In the genomic region with DNA sequence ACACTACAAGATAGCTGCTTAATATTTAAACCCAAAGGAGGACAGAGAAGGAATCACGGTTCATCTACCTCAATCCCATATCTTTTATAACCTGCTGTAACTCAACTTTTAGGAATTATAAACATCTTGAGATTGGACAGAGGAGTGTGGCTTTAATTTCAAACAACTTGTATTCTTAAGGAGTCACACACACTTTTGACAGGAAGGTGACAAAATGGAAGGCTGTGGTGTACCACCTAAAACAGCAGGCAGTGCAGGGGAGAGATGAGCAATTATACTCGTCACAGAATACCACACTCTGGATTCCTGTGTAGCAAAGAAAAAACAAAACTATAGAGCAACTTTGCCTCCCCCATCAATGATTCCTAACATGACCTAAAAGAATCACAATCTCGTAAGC, we compare ENCODE assay signal across 8 cellular contexts.
DNase-seq lines count a peak whose midpoint lies in the region; ATAC-seq and TF ChIP-seq lines count a peak whose summit lies in the region.

No MANE protein-coding gene starts in this region.

- no peaks in the 10 kb centered on the region for H3K27me3 ChIP-seq in CD8-positive, alpha-beta T cell (ENCODE audit: insufficient read depth, low read length)

- POLR2A ChIA-PET in CD8-positive, alpha-beta T cell (lab: Charles Lee) = no interaction called here

- CTCF ChIA-PET in CD8-positive, alpha-beta T cell (lab: Charles Lee) = interaction anchor here (0.7 kb wide), 1 partner anchor 1169 kb away, joined by 4 read pairs; no protein-coding TSS in a partner anchor

- peak overlapping the region; percentile 25 for H3K27ac ChIP-seq in CD8-positive, alpha-beta T cell (ENCODE audit: low read depth, low read length)

- no peaks in the 10 kb centered on the region for H3K9me3 Mint-ChIP-seq in CD8-positive, alpha-beta T cell
- H3K9me3 Mint-ChIP-seq in chondrocyte (ENCODE audit: low read depth) = peaks cover 11% of the 10 kb centered on the region

- peak overlapping the region; percentile 92 for H3K27ac Mint-ChIP-seq in CD8-positive, alpha-beta T cell
- H3K27ac Mint-ChIP-seq in chondrocyte (ENCODE audit: unreplicated experiment) = peak overlapping the region; percentile 45

- H3K36me3 ChIP-seq in CD8-positive, alpha-beta T cell (ENCODE audit: insufficient read depth, low read length) = no peaks in the 10 kb centered on the region

- peaks cover 5% of the 10 kb centered on the region for H3K36me3 Mint-ChIP-seq in CD8-positive, alpha-beta T cell
- H3K36me3 Mint-ChIP-seq in chondrocyte (ENCODE audit: low read depth) = no peaks in the 10 kb centered on the region

- no peak overlapping the region for H3K4me3 ChIP-seq in CD8-positive, alpha-beta T cell (ENCODE audit: low read depth, low read length)

- peaks cover 81% of the 10 kb centered on the region for H3K4me1 Mint-ChIP-seq in CD8-positive, alpha-beta T cell (ENCODE audit: low read depth)
- H3K4me1 Mint-ChIP-seq in chondrocyte (ENCODE audit: low read depth) = peaks cover 34% of the 10 kb centered on the region

- intact Hi-C loops in CD8-positive, alpha-beta T cell (cut with DNase I, micrococcal nuclease) = loop anchor here (2.0 to 10.0 kb wide), 2 partner anchors 142 to 1200 kb away; a partner anchor contains a TSS

- H3K27me3 Mint-ChIP-seq in CD8-positive, alpha-beta T cell (ENCODE audit: low read depth) = no peaks in the 10 kb centered on the region
- no peaks in the 10 kb centered on the region for H3K27me3 Mint-ChIP-seq in chondrocyte (ENCODE audit: low read depth)

- H3K9me3 ChIP-seq in CD8-positive, alpha-beta T cell (ENCODE audit: low read length) = no peaks in the 10 kb centered on the region

- TF ChIP-seq CTCF in CD8-positive, alpha-beta T cell (IDR thresholded peaks at IDR 0.05) = no peak
- TF ChIP-seq CTCF in GM20000 (IDR thresholded peaks at IDR 0.05; ENCODE audit: extremely low read depth, missing control alignments) = no peak
- TF ChIP-seq CTCF in chondrocyte (IDR thresholded peaks at IDR 0.05) = no peak

- peak in 5 of 7 experiments; percentile 32 to 82 (median 53) for DNase-seq in CD8-positive, alpha-beta T cell
- DNase-seq in GM20000 (ENCODE audit: low spot score) (peak; percentile 28), chondrocyte (ENCODE audit: low spot score) (no peak), GOT3 (lab: John Stamatoyannopoulos, UW) (no peak), GM19238 (ENCODE audit: insufficient read length, low spot score) (no peak), EL (no peak), NCI-H1417 (lab: John Stamatoyannopoulos, UW) (no peak)

- peak; percentile 80 for ATAC-seq in CD8-positive, alpha-beta T cell
- ATAC-seq in HG03575 (IDR thresholded peaks at IDR 0.05; ENCODE audit: extremely low read depth, insufficient number of reproducible peaks, low FRiP score, unreplicated experiment) = peak; percentile 46

- peaks cover 35% of the 10 kb centered on the region for H3K4me1 ChIP-seq in CD8-positive, alpha-beta T cell (ENCODE audit: insufficient read depth, low read length)

- peak overlapping the region; percentile 57 for H3K4me3 Mint-ChIP-seq in CD8-positive, alpha-beta T cell
- H3K4me3 Mint-ChIP-seq in chondrocyte (ENCODE audit: unreplicated experiment) = no peak overlapping the region

Comparison
In these comparisons a context has a peak if more than half of its experiments do, and no peak if none do; other contexts are left out.
1. DNase-seq: peak in CD8-positive, alpha-beta T cell (5 of 7) and GM20000 (single experiment); none in chondrocyte (single experiment), GOT3 (single experiment), GM19238 (single experiment), EL (single experiment) and NCI-H1417 (0 of 3).